15 cellular contexts compared by ENCODE assay signal in the genomic region with DNA sequence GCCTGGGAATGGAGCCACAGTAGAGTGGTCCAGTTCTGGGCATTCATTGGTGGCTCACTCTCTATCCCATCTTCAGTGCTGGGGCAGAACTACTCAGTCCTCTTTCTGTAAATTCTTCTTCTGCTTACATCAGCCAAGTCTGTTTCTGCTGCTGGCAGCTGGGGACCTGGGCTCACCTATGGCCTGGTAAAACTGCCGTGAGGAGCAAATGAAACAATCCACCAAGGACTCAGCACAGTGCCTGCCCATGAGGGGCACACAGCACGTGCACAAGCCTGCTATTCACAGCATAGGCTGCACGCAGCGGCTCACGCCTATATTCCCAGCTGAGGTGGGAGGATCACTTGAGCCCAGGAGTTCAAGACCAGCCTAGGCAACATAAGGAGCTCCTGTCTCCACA. TPM values are rescaled to one million over a fixed set of nuclear protein-coding genes. Genes with fewer than 3 reads are reported as not detected.
DNase-seq lines count a peak whose midpoint lies in the region; ATAC-seq and TF ChIP-seq lines count a peak whose summit lies in the region.
"Had no signal": no experiment of that assay in that cellular context is flagged by ENCODE, and none has a peak within 500 bp of the region (broad histone marks: within the 10 kb centered on the region; RNA-seq: fewer than 3 reads in every experiment).

No MANE protein-coding gene starts in this region.

- peaks cover 6% of the 10 kb centered on the region; the same call in 1 of the 2 replicates for H3K4me1 ChIP-seq in GM23338 (ENCODE audit: insufficient read depth)
- H3K4me1 ChIP-seq in PC-9 (replicated peaks; ENCODE audit: insufficient read depth), result peaks cover 49% of the 10 kb centered on the region

- H4K20me1 ChIP-seq in GM23338 (replicated peaks; ENCODE audit: insufficient read depth), result no peaks in the 10 kb centered on the region
- H4K20me1 ChIP-seq in PC-9 (ENCODE audit: insufficient read depth), result no peaks in the 10 kb centered on the region
- H4K20me1 ChIP-seq: BLaER1 treated with 17β-estradiol and CSF1 and Interleukin-3, amounts not matched to agents 10 nM and 100 nM had no signal

- no peaks in the 10 kb centered on the region; the same call in 2 of the 3 replicates for H3K9me3 Mint-ChIP-seq in GM23338
- no peaks in the 10 kb centered on the region for H3K9me3 Mint-ChIP-seq in stimulated activated naive B cell treated with anti-CD40 and anti-IgM and Interleukin-4, amounts not matched to agents 10 μg/mL and 1 μg/mL and 100 μg/mL, for 72 hours

- no peaks in the 10 kb centered on the region for H3K9me3 ChIP-seq in PC-9 (ENCODE audit: insufficient read depth, low read depth)
- H3K9me3 ChIP-seq: BLaER1 treated with 17β-estradiol and CSF1 and Interleukin-3, amounts not matched to agents 10 nM and 100 nM had no signal

- H3K27me3 ChIP-seq in GM23338 (ENCODE audit: insufficient read depth) (no peaks in the 10 kb centered on the region), PC-9 (ENCODE audit: insufficient read depth, low read depth) (no peaks in the 10 kb centered on the region)
- H3K27me3 ChIP-seq: BLaER1 treated with 17β-estradiol and CSF1 and Interleukin-3, amounts not matched to agents 10 nM and 100 nM had no signal

- H3K36me3 ChIP-seq in GM23338 (ENCODE audit: insufficient read depth) (no peaks in the 10 kb centered on the region), PC-9 (ENCODE audit: low read depth) (no peaks in the 10 kb centered on the region)
- H3K36me3 ChIP-seq: BLaER1 treated with 17β-estradiol and CSF1 and Interleukin-3, amounts not matched to agents 10 nM and 100 nM had no signal

- H3K4me3 Mint-ChIP-seq in GM23338, result no peak overlapping the region
- H3K4me3 Mint-ChIP-seq in stimulated activated naive B cell treated with anti-CD40 and anti-IgM and Interleukin-4, amounts not matched to agents 10 μg/mL and 1 μg/mL and 100 μg/mL, for 72 hours, result no peak overlapping the region

- no TSS peak for BruUV-seq in PC-9 (replicated peaks; lab: Mats Ljungman, UMichigan)

- DNase-seq in GM23338 (ENCODE audit: low spot score) (no peak), PC-9 (no peak), epithelial cell of prostate (ENCODE audit: low read depth, low spot score) (no peak), activated gamma-delta T cell treated with Interleukin-2 at 50 U/mL for 16 hours (no peak), NK-92 (lab: John Stamatoyannopoulos, UW; ENCODE audit: unreplicated experiment) (no peak)
- DNase-seq in stimulated activated naive B cell treated with anti-CD40 and anti-IgM and Interleukin-4, amounts not matched to agents 10 μg/mL and 1 μg/mL and 100 μg/mL, for 72 hours, result no peak
- DNase-seq: DMS153, KG1, NCI-H1092 treated with DMSO at 0.1 percent for 48 hours, NCI-H187, NCI-H2171, NCI-H510A had no signal

- CTCF ChIA-PET in PC-9 (lab: Charles Lee), result interaction anchor here (1.0 kb wide), 1 partner anchor 50 kb away, joined by 4 read pairs; no protein-coding TSS in a partner anchor

- peak overlapping the region; percentile 93 for H3K27ac Mint-ChIP-seq in GM23338
- H3K27ac Mint-ChIP-seq in stimulated activated naive B cell treated with anti-CD40 and anti-IgM and Interleukin-4, amounts not matched to agents 10 μg/mL and 1 μg/mL and 100 μg/mL, for 72 hours, result peak overlapping the region; percentile 20

- H3K79me2 ChIP-seq in GM23338 (replicated peaks; ENCODE audit: insufficient read depth), result no peaks in the 10 kb centered on the region
- no peaks in the 10 kb centered on the region for H3K79me2 ChIP-seq in PC-9 (ENCODE audit: low read depth)

- ATAC-seq in GM23338 (no peak), GM18909 (IDR thresholded peaks at IDR 0.05; ENCODE audit: poor library complexity, unreplicated experiment) (no peak)
- ATAC-seq in stimulated activated naive B cell treated with anti-CD40 and anti-IgM and Interleukin-4, amounts not matched to agents 10 μg/mL and 1 μg/mL and 100 μg/mL, for 72 hours (replicated peaks), result no peak

- H3K27ac ChIP-seq in GM23338 (ENCODE audit: low read depth) (peak overlapping the region; percentile 29), PC-9 (peak overlapping the region; percentile 78), epithelial cell of prostate (peak overlapping the region; percentile 16)
- H3K27ac ChIP-seq: BLaER1 treated with 17β-estradiol and CSF1 and Interleukin-3, amounts not matched to agents 10 nM and 100 nM; HL-60 had no signal

- H3F3A ChIP-seq in GM23338 (replicated peaks; ENCODE audit: low read depth) (peaks cover 19% of the 10 kb centered on the region; the same call in 1 of the 2 replicates), PC-9 (ENCODE audit: insufficient read depth, low read depth) (peaks cover 48% of the 10 kb centered on the region)

- H3K27me3 Mint-ChIP-seq in GM23338 (ENCODE audit: insufficient read depth, low read depth, poor library complexity), result peaks cover 10% of the 10 kb centered on the region
- peaks cover 7 to 8% of the 10 kb centered on the region in 2 donors for H3K27me3 Mint-ChIP-seq in stimulated activated naive B cell treated with anti-CD40 and anti-IgM and Interleukin-4, amounts not matched to agents 10 μg/mL and 1 μg/mL and 100 μg/mL, for 72 hours

- no peaks in the 10 kb centered on the region for H3K36me3 Mint-ChIP-seq in GM23338 (ENCODE audit: low read depth)
- no peaks in the 10 kb centered on the region for H3K36me3 Mint-ChIP-seq in stimulated activated naive B cell treated with anti-CD40 and anti-IgM and Interleukin-4, amounts not matched to agents 10 μg/mL and 1 μg/mL and 100 μg/mL, for 72 hours

- H3K4me3 ChIP-seq in GM23338, result no peak overlapping the region
- no peak overlapping the region for H3K4me3 ChIP-seq in PC-9
- H3K4me3 ChIP-seq: BLaER1 treated with 17β-estradiol and CSF1 and Interleukin-3, amounts not matched to agents 10 nM and 100 nM had no signal

- peaks cover 34% of the 10 kb centered on the region for H3K4me1 Mint-ChIP-seq in GM23338
- peaks cover 13 to 21% of the 10 kb centered on the region in 2 donors for H3K4me1 Mint-ChIP-seq in stimulated activated naive B cell treated with anti-CD40 and anti-IgM and Interleukin-4, amounts not matched to agents 10 μg/mL and 1 μg/mL and 100 μg/mL, for 72 hours

- POLR2A ChIA-PET in PC-9 (lab: Charles Lee; ENCODE audit: unreplicated experiment), result interaction anchor here (1.5 kb wide), 1 partner anchor 9 kb away, joined by 12 read pairs; no protein-coding TSS in a partner anchor

- H3K9me2 ChIP-seq in GM23338 (ENCODE audit: insufficient read depth) (no peaks in the 10 kb centered on the region), PC-9 (ENCODE audit: insufficient read depth) (no peaks in the 10 kb centered on the region)

- H2AFZ ChIP-seq in GM23338 (peak overlapping the region; percentile 74; the same call in 1 of the 2 replicates), PC-9 (no peak overlapping the region)

- intact Hi-C loops in PC-9 (cut with micrococcal nuclease; ENCODE audit: unreplicated experiment), result no loop called here

- no peak for TF ChIP-seq CTCF in GM23338 (conservative IDR thresholded peaks at IDR 0.05; ENCODE audit: low read depth in 2 of 2)
- TF ChIP-seq CTCF in PC-9 (conservative IDR thresholded peaks at IDR 0.05), result no peak

- H3K4me2 ChIP-seq in GM23338, result 0 out of 2 replicates have a peak overlapping the region, but pooled peaks have one; percentile 1
- H3K4me2 ChIP-seq in PC-9, result peak overlapping the region; percentile 55

TF ChIP-seq in GM23338, 12 proteins besides CTCF, POLR2A, EP300 and RAD21 (continues in another document):
- no peak for TF ChIP-seq ZNF114 (CRISPR knock-in tag; IDR thresholded peaks at IDR 0.05)
- TF ChIP-seq, protein P1, sequence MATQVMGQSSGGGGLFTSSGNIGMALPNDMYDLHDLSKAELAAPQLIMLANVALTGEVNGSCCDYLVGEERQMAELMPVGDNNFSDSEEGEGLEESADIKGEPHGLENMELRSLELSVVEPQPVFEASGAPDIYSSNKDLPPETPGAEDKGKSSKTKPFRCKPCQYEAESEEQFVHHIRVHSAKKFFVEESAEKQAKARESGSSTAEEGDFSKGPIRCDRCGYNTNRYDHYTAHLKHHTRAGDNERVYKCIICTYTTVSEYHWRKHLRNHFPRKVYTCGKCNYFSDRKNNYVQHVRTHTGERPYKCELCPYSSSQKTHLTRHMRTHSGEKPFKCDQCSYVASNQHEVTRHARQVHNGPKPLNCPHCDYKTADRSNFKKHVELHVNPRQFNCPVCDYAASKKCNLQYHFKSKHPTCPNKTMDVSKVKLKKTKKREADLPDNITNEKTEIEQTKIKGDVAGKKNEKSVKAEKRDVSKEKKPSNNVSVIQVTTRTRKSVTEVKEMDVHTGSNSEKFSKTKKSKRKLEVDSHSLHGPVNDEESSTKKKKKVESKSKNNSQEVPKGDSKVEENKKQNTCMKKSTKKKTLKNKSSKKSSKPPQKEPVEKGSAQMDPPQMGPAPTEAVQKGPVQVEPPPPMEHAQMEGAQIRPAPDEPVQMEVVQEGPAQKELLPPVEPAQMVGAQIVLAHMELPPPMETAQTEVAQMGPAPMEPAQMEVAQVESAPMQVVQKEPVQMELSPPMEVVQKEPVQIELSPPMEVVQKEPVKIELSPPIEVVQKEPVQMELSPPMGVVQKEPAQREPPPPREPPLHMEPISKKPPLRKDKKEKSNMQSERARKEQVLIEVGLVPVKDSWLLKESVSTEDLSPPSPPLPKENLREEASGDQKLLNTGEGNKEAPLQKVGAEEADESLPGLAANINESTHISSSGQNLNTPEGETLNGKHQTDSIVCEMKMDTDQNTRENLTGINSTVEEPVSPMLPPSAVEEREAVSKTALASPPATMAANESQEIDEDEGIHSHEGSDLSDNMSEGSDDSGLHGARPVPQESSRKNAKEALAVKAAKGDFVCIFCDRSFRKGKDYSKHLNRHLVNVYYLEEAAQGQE (IDR thresholded peaks at IDR 0.05; ENCODE audit: unreplicated experiment), result no peak

RNA-seq across cellular contexts. Expression of gene SNN, which starts 30.9 kb away (rescaled TPM):
- 62.6 and 63.3 TPM in 2 replicates for total RNA-seq in GM23338 (2014; rRNA removed; shearing (Covaris generic))
- 19.0 and 20.5 TPM in 2 replicates for polyA plus RNA-seq in GM23338 (2016; fragmentation: Nextera tagmentation; extraction: Ambion mirVana)
- total RNA-seq in PC-9 (2021), result 12.6 and 17.0 TPM in 2 replicates

RNA-seq across cellular contexts. Expression of gene LITAF, which starts 50.6 kb away (rescaled TPM):
- 131 and 139 TPM in 2 replicates for total RNA-seq in GM23338 (2014; rRNA removed; shearing (Covaris generic))
- polyA plus RNA-seq in GM23338 (2016; fragmentation: Nextera tagmentation; extraction: Ambion mirVana), result 147 and 158 TPM in 2 replicates
- total RNA-seq in PC-9 (2021), result 232 and 244 TPM in 2 replicates

Comparison
In these comparisons a context has a peak if more than half of its experiments do, and no peak if none do; other contexts are left out.
1. H3K27ac ChIP-seq: peak in every context shown above with its lines; median percentile 78 in PC-9; 29 in GM23338; 16 in epithelial cell of prostate.